ENCODE assay signal across 17 cellular contexts in genomic region chr15:99431661-99432091, GRCh38.
DNase-seq lines count a peak whose midpoint lies in the region; ATAC-seq and TF ChIP-seq lines count a peak whose summit lies in the region.
"Had no signal": no experiment of that assay in that cellular context is flagged by ENCODE, and none has a peak within 500 bp of the region (broad histone marks: within the 10 kb centered on the region; RNA-seq: fewer than 3 reads in every experiment).

No MANE protein-coding gene starts in this region.

- no peak overlapping the region for H3K4ac ChIP-seq in neuronal stem cell (ENCODE audit: low read length)

- H3K36me3 ChIP-seq in heart left ventricle (no peaks in the 10 kb centered on the region), neuronal stem cell (replicated peaks in 1 of 2; ENCODE audit: control insufficient read depth in 2 of 2, insufficient read depth in 2 of 2, low read length in 2 of 2) (no peaks in the 10 kb centered on the region), testis (ENCODE audit: low read depth, missing control alignments) (no peaks in the 10 kb centered on the region)
- H3K36me3 ChIP-seq: SJCRH30, WERI-Rb-1 had no signal

- H2AFZ ChIP-seq in neuronal stem cell (ENCODE audit: low read length): no peak overlapping the region
- H2AFZ ChIP-seq: parathyroid adenoma had no signal

- peak overlapping the region; percentile 20 for H3K18ac ChIP-seq in neuronal stem cell (ENCODE audit: low read length)

- H3K4me1 Mint-ChIP-seq in natural killer cell treated with Interleukin-12 subunit alpha and Interleukin-12 subunit beta and Interleukin-15 and Interleukin-18, amount 100 ng/mL, for 72 hours (ENCODE audit: low read depth in 2 of 2): no peaks in the 10 kb centered on the region
- no peaks in the 10 kb centered on the region for H3K4me1 Mint-ChIP-seq in natural killer cell

- 92 to 100% (median 98%) methylated on average over 6 to 13 of the region's 13 CpGs for WGBS in heart left ventricle, 4 donors
- WGBS in neuronal stem cell (ENCODE audit: extremely low coverage in 2 of 2, insufficient read length in 2 of 2, insufficient replicate concordance in 1 of 2), 2 donors: no CpG with 5 or more reads among the region's 13 CpGs
- WGBS in testis, 2 donors: 96 to 100% methylated on average over 1 to 13 of the region's 13 CpGs

- H3K9me3 ChIP-seq in heart left ventricle (no peaks in the 10 kb centered on the region), neuronal stem cell (replicated peaks in 1 of 2; ENCODE audit: control insufficient read depth in 2 of 2, insufficient read depth in 1 of 2, low read depth in 1 of 2, low read length in 2 of 2) (no peaks in the 10 kb centered on the region), testis (no peaks in the 10 kb centered on the region)
- H3K9me3 ChIP-seq: SJCRH30 had no signal

- no peak overlapping the region for H3K27ac Mint-ChIP-seq in natural killer cell treated with Interleukin-12 subunit alpha and Interleukin-12 subunit beta and Interleukin-15 and Interleukin-18, amount 100 ng/mL, for 72 hours
- H3K27ac Mint-ChIP-seq in natural killer cell: no peak overlapping the region

- peaks cover 2% of the 10 kb centered on the region for H3K79me1 ChIP-seq in neuronal stem cell (ENCODE audit: low read depth, low read length)

- no peak overlapping the region for H3K27ac ChIP-seq in heart left ventricle
- no peak overlapping the region for H3K27ac ChIP-seq in neuronal stem cell (replicated peaks; ENCODE audit: low read length)
- H3K27ac ChIP-seq in testis: no peak overlapping the region
- H3K27ac ChIP-seq: foreskin keratinocyte, parathyroid adenoma, SJCRH30, WERI-Rb-1 had no signal

- H4K91ac ChIP-seq in neuronal stem cell (ENCODE audit: low read depth, low read length, poor library complexity): no peak overlapping the region

- no peak overlapping the region for H2BK5ac ChIP-seq in neuronal stem cell (ENCODE audit: low read length)

- intact Hi-C loops in natural killer cell (cut with micrococcal nuclease): no loop called here
- intact Hi-C loops in heart left ventricle (cut with DNase I): no loop called here
- intact Hi-C loops in testis (cut with DNase I; ENCODE audit: low total_unique reads): no loop called here

- peak; percentile 51 for DNase-seq in natural killer cell treated with Interleukin-12 subunit alpha and Interleukin-12 subunit beta and Interleukin-15 and Interleukin-18, amount 100 ng/mL, for 72 hours (ENCODE audit: low spot score)
- DNase-seq in natural killer cell: no peak
- DNase-seq in heart left ventricle: peak in 3 of 5 donors; percentile 6 to 46 (median 18)
- DNase-seq in neuronal stem cell (ENCODE audit: low spot score): no peak
- no peak for DNase-seq in testis
- DNase-seq: foreskin keratinocyte, NCI-H1436, NCI-H2171 treated with DMSO at 0.1 percent for 48 hours, NCI-H748 treated with DMSO at 0.1 percent for 48 hours, SJCRH30, small intestine had no signal

- H2BK120ac ChIP-seq in neuronal stem cell (ENCODE audit: low read depth, low read length): no peak overlapping the region

- no peak overlapping the region for H3K9ac ChIP-seq in neuronal stem cell (ENCODE audit: low read depth, low read length, poor library complexity)
- H3K9ac ChIP-seq: parathyroid adenoma had no signal

- peak overlapping the region; percentile 0 for H2BK12ac ChIP-seq in neuronal stem cell (ENCODE audit: low read length)

- H3K23ac ChIP-seq in neuronal stem cell (ENCODE audit: low read depth, low read length, poor library complexity): peak overlapping the region; percentile 23

- H4K8ac ChIP-seq in neuronal stem cell (ENCODE audit: low read depth, low read length): no peak overlapping the region

- no peaks in the 10 kb centered on the region for H3K36me3 Mint-ChIP-seq in natural killer cell treated with Interleukin-12 subunit alpha and Interleukin-12 subunit beta and Interleukin-15 and Interleukin-18, amount 100 ng/mL, for 72 hours
- H3K36me3 Mint-ChIP-seq in natural killer cell: no peaks in the 10 kb centered on the region

- TF ChIP-seq POLR2A in heart left ventricle (IDR thresholded peaks at IDR 0.05) (no peak), testis (IDR thresholded peaks at IDR 0.05) (no peak)

- H2AK5ac ChIP-seq in neuronal stem cell (ENCODE audit: low read depth, low read length): peak overlapping the region; percentile 76

- TF ChIP-seq CTCF in natural killer cell (IDR thresholded peaks at IDR 0.05) (no peak), heart left ventricle (IDR thresholded peaks at IDR 0.05) (no peak), testis (IDR thresholded peaks at IDR 0.05) (no peak)

- no peak overlapping the region for H3K4me3 Mint-ChIP-seq in natural killer cell treated with Interleukin-12 subunit alpha and Interleukin-12 subunit beta and Interleukin-15 and Interleukin-18, amount 100 ng/mL, for 72 hours
- no peak overlapping the region for H3K4me3 Mint-ChIP-seq in natural killer cell
- H3K4me3 Mint-ChIP-seq: activated T-helper 1 cell treated with anti-CD3 and anti-CD28 coated beads, Interleukin-12 subunit alpha, Interleukin-12 subunit beta, Interleukin-2, Interleukin-4 antibody, amounts not matched to agents 30 ng/mL and 10 ng/mL and 1 ng/mL, durations not matched to agents 14 hours and 24 hours and 36 hours; T-helper 1 cell treated with Interleukin-12 subunit alpha and Interleukin-12 subunit beta and Interleukin-4 antibody, amounts not matched to agents 30 μg/mL and 1 μg/mL, for 36 hours had no signal

- peak in 1 of 2 donors; percentile 8 for ATAC-seq in natural killer cell treated with Interleukin-12 subunit alpha and Interleukin-12 subunit beta and Interleukin-15 and Interleukin-18, amount 100 ng/mL, for 72 hours
- ATAC-seq in natural killer cell (no peak), heart left ventricle (no peak), HG02840 (IDR thresholded peaks at IDR 0.05; ENCODE audit: low FRiP score, unreplicated experiment) (no peak), GM19351 (IDR thresholded peaks at IDR 0.05; ENCODE audit: unreplicated experiment) (no peak)
- ATAC-seq: foreskin keratinocyte had no signal

- H3K9me3 Mint-ChIP-seq in natural killer cell treated with Interleukin-12 subunit alpha and Interleukin-12 subunit beta and Interleukin-15 and Interleukin-18, amount 100 ng/mL, for 72 hours: no peaks in the 10 kb centered on the region
- H3K9me3 Mint-ChIP-seq in natural killer cell: no peaks in the 10 kb centered on the region
- H3K9me3 Mint-ChIP-seq: activated T-helper 1 cell treated with anti-CD3 and anti-CD28 coated beads, Interleukin-12 subunit alpha, Interleukin-12 subunit beta, Interleukin-2, Interleukin-4 antibody, amounts not matched to agents 30 ng/mL and 10 ng/mL and 1 ng/mL, durations not matched to agents 14 hours and 24 hours and 36 hours; T-helper 1 cell treated with Interleukin-12 subunit alpha and Interleukin-12 subunit beta and Interleukin-4 antibody, amounts not matched to agents 30 μg/mL and 1 μg/mL, for 36 hours had no signal

- H3K27me3 ChIP-seq in heart left ventricle (no peaks in the 10 kb centered on the region), neuronal stem cell (ENCODE audit: control insufficient read depth in 3 of 3, insufficient read depth in 3 of 3, low read depth in 1 of 3, low read length in 3 of 3) (no peaks in the 10 kb centered on the region), testis (no peaks in the 10 kb centered on the region)
- H3K27me3 ChIP-seq: foreskin keratinocyte had no signal

- no peak overlapping the region for H2BK15ac ChIP-seq in neuronal stem cell (ENCODE audit: low read length)

- no peak overlapping the region for H3K4me3 ChIP-seq in heart left ventricle
- H3K4me3 ChIP-seq in neuronal stem cell (ENCODE audit: low read length in 2 of 2): no peak overlapping the region
- no peak overlapping the region for H3K4me3 ChIP-seq in testis
- H3K4me3 ChIP-seq: SJCRH30 had no signal

- H3K14ac ChIP-seq in neuronal stem cell (ENCODE audit: low read length): peak overlapping the region; percentile 92

- H3K27me3 Mint-ChIP-seq in natural killer cell treated with Interleukin-12 subunit alpha and Interleukin-12 subunit beta and Interleukin-15 and Interleukin-18, amount 100 ng/mL, for 72 hours: peaks cover 0 to 3% of the 10 kb centered on the region in 2 donors
- H3K27me3 Mint-ChIP-seq in natural killer cell (ENCODE audit: low read depth in 2 of 2): peaks cover 0 to 2% of the 10 kb centered on the region in 2 donors

- H3K4me1 ChIP-seq in heart left ventricle (peaks cover 5 to 54% (median 35%) of the 10 kb centered on the region in 12 donors), neuronal stem cell (ENCODE audit: control insufficient read depth in 2 of 2, insufficient read depth in 1 of 2, low read depth in 1 of 2, low read length in 2 of 2) (peaks cover 0 to 5% of the 10 kb centered on the region in 2 donors), testis (peaks cover 13% of the 10 kb centered on the region)
- H3K4me1 ChIP-seq: parathyroid adenoma had no signal

- H3K4me2 ChIP-seq in neuronal stem cell (ENCODE audit: insufficient read depth, low read length, poor library complexity, severe bottlenecking): no peak overlapping the region

Comparison
In these comparisons a context has a peak if more than half of its experiments do, and no peak if none do; other contexts are left out.
1. DNase-seq: peak in natural killer cell treated with Interleukin-12 subunit alpha and Interleukin-12 subunit beta and Interleukin-15 and Interleukin-18, amount 100 ng/mL, for 72 hours (single experiment) and heart left ventricle (3 of 5); none in natural killer cell (single experiment), neuronal stem cell (single experiment) and testis (single experiment).